ENCODE assay signal across 2 cellular contexts in the genomic region with DNA sequence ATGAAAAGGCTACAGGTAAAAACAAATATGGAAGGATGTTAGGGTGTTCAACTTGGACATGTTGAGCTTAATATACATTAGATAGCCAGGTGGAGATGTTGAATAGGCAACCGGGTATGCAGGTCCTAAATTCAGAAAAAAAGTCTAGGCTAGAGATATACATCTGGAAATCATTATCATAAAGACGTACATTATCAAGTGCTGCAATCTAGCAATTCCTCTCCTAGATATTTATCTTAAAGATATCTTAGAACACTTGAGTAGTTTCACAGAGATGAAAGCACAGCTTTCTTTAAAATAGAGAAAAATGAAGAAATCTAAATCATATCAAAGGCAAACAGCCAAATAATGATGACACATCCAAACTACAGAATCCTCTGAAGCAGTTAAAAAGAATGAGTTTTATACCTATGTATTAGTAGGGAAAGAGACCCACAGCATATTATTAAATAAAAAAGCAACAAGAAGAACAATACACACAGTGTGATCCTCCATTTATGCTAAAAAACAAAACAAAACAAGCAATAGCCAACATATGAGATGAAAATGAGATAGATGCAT.
TF ChIP-seq lines count a peak whose summit lies in the region.

No MANE protein-coding gene starts in this region.

TF ChIP-seq in SK-N-SH, 30 proteins besides CTCF, POLR2A, EP300 and RAD21:
- peak; percentile 39 for TF ChIP-seq JUND (IDR thresholded peaks at IDR 0.05)
- no peak for TF ChIP-seq MEF2A (IDR thresholded peaks at IDR 0.05; ENCODE audit: borderline replicate concordance, low read depth)
- TF ChIP-seq, protein P1, sequence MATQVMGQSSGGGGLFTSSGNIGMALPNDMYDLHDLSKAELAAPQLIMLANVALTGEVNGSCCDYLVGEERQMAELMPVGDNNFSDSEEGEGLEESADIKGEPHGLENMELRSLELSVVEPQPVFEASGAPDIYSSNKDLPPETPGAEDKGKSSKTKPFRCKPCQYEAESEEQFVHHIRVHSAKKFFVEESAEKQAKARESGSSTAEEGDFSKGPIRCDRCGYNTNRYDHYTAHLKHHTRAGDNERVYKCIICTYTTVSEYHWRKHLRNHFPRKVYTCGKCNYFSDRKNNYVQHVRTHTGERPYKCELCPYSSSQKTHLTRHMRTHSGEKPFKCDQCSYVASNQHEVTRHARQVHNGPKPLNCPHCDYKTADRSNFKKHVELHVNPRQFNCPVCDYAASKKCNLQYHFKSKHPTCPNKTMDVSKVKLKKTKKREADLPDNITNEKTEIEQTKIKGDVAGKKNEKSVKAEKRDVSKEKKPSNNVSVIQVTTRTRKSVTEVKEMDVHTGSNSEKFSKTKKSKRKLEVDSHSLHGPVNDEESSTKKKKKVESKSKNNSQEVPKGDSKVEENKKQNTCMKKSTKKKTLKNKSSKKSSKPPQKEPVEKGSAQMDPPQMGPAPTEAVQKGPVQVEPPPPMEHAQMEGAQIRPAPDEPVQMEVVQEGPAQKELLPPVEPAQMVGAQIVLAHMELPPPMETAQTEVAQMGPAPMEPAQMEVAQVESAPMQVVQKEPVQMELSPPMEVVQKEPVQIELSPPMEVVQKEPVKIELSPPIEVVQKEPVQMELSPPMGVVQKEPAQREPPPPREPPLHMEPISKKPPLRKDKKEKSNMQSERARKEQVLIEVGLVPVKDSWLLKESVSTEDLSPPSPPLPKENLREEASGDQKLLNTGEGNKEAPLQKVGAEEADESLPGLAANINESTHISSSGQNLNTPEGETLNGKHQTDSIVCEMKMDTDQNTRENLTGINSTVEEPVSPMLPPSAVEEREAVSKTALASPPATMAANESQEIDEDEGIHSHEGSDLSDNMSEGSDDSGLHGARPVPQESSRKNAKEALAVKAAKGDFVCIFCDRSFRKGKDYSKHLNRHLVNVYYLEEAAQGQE (IDR thresholded peaks at IDR 0.05; ENCODE audit: low read depth, low read length): no peak
- TF ChIP-seq, protein P2, sequence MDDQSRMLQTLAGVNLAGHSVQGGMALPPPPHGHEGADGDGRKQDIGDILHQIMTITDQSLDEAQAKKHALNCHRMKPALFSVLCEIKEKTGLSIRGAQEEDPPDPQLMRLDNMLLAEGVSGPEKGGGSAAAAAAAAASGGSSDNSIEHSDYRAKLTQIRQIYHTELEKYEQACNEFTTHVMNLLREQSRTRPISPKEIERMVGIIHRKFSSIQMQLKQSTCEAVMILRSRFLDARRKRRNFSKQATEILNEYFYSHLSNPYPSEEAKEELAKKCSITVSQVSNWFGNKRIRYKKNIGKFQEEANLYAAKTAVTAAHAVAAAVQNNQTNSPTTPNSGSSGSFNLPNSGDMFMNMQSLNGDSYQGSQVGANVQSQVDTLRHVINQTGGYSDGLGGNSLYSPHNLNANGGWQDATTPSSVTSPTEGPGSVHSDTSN (IDR thresholded peaks at IDR 0.05): peak; percentile 27; the same call in 1 of the 2 replicates
- peak; percentile 47; the same call in 1 of the 2 replicates for TF ChIP-seq NFIC (IDR thresholded peaks at IDR 0.05; ENCODE audit: borderline replicate concordance)
- TF ChIP-seq TCF12 (IDR thresholded peaks at IDR 0.05): peak; percentile 82

TF ChIP-seq in GM12878, 131 proteins besides CTCF, POLR2A, EP300 and RAD21:
- TF ChIP-seq HDGF (IDR thresholded peaks at IDR 0.05) (no peak), LARP7 (IDR thresholded peaks at IDR 0.05) (no peak), FOXK2 (IDR thresholded peaks at IDR 0.05) (no peak), ZNF24 (IDR thresholded peaks at IDR 0.05) (no peak), CHD2 (IDR thresholded peaks at IDR 0.05; ENCODE audit: borderline replicate concordance, low read depth, low read length) (no peak), ZNF384 (IDR thresholded peaks at IDR 0.05; ENCODE audit: borderline replicate concordance, low read depth, low read length) (no peak), MYB (IDR thresholded peaks at IDR 0.05; ENCODE audit: borderline replicate concordance, low read depth, low read length) (no peak), CBX5 (IDR thresholded peaks at IDR 0.05; ENCODE audit: low read depth) (no peak), FOXM1 (IDR thresholded peaks at IDR 0.05; ENCODE audit: low read depth, low read length) (no peak), NR2C2 (IDR thresholded peaks at IDR 0.05; ENCODE audit: borderline replicate concordance, control insufficient read depth, insufficient read length, low read depth) (no peak), RUNX3 (IDR thresholded peaks at IDR 0.05; ENCODE audit: low read length) (no peak), WRNIP1 (IDR thresholded peaks at IDR 0.05; ENCODE audit: borderline replicate concordance, low read depth, low read length) (no peak), HCFC1 (IDR thresholded peaks at IDR 0.05; ENCODE audit: low read length) (no peak)
- TF ChIP-seq, protein P3, sequence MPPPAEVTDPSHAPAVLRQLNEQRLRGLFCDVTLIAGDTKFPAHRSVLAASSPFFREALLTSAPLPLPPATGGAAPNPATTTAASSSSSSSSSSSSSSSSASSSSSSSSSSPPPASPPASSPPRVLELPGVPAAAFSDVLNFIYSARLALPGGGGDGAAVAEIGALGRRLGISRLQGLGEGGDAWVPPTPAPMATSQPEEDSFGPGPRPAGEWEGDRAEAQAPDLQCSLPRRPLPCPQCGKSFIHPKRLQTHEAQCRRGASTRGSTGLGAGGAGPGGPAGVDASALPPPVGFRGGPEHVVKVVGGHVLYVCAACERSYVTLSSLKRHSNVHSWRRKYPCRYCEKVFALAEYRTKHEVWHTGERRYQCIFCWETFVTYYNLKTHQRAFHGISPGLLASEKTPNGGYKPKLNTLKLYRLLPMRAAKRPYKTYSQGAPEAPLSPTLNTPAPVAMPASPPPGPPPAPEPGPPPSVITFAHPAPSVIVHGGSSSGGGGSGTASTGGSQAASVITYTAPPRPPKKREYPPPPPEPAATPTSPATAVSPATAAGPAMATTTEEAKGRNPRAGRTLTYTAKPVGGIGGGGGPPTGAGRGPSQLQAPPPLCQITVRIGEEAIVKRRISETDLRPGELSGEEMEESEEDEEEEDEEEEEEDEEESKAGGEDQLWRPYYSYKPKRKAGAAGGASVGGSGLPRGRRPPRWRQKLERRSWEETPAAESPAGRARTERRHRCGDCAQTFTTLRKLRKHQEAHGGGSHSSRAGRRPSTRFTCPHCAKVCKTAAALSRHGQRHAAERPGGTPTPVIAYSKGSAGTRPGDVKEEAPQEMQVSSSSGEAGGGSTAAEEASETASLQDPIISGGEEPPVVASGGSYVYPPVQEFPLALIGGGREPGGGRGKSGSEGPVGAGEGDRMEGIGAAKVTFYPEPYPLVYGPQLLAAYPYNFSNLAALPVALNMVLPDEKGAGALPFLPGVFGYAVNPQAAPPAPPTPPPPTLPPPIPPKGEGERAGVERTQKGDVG (CRISPR knock-in tag; IDR thresholded peaks at IDR 0.05): no peak
- TF ChIP-seq, protein P4, sequence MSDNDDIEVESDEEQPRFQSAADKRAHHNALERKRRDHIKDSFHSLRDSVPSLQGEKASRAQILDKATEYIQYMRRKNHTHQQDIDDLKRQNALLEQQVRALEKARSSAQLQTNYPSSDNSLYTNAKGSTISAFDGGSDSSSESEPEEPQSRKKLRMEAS (IDR thresholded peaks at IDR 0.05; ENCODE audit: low read depth, low read length): no peak
- TF ChIP-seq, protein P5, sequence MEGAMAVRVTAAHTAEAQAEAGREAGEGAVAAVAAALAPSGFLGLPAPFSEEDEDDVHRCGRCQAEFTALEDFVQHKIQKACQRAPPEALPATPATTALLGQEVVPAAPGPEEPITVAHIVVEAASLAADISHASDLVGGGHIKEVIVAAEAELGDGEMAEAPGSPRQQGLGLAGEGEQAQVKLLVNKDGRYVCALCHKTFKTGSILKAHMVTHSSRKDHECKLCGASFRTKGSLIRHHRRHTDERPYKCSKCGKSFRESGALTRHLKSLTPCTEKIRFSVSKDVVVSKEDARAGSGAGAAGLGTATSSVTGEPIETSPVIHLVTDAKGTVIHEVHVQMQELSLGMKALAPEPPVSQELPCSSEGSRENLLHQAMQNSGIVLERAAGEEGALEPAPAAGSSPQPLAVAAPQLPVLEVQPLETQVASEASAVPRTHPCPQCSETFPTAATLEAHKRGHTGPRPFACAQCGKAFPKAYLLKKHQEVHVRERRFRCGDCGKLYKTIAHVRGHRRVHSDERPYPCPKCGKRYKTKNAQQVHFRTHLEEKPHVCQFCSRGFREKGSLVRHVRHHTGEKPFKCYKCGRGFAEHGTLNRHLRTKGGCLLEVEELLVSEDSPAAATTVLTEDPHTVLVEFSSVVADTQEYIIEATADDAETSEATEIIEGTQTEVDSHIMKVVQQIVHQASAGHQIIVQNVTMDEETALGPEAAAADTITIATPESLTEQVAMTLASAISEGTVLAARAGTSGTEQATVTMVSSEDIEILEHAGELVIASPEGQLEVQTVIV (IDR thresholded peaks at IDR 0.05; ENCODE audit: borderline replicate concordance, partially characterized antibody): no peak
- TF ChIP-seq, protein P6, sequence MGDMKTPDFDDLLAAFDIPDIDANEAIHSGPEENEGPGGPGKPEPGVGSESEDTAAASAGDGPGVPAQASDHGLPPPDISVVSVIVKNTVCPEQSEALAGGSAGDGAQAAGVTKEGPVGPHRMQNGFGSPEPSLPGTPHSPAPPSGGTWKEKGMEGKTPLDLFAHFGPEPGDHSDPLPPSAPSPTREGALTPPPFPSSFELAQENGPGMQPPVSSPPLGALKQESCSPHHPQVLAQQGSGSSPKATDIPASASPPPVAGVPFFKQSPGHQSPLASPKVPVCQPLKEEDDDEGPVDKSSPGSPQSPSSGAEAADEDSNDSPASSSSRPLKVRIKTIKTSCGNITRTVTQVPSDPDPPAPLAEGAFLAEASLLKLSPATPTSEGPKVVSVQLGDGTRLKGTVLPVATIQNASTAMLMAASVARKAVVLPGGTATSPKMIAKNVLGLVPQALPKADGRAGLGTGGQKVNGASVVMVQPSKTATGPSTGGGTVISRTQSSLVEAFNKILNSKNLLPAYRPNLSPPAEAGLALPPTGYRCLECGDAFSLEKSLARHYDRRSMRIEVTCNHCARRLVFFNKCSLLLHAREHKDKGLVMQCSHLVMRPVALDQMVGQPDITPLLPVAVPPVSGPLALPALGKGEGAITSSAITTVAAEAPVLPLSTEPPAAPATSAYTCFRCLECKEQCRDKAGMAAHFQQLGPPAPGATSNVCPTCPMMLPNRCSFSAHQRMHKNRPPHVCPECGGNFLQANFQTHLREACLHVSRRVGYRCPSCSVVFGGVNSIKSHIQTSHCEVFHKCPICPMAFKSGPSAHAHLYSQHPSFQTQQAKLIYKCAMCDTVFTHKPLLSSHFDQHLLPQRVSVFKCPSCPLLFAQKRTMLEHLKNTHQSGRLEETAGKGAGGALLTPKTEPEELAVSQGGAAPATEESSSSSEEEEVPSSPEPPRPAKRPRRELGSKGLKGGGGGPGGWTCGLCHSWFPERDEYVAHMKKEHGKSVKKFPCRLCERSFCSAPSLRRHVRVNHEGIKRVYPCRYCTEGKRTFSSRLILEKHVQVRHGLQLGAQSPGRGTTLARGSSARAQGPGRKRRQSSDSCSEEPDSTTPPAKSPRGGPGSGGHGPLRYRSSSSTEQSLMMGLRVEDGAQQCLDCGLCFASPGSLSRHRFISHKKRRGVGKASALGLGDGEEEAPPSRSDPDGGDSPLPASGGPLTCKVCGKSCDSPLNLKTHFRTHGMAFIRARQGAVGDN (IDR thresholded peaks at IDR 0.05): no peak
- TF ChIP-seq, protein P7, sequence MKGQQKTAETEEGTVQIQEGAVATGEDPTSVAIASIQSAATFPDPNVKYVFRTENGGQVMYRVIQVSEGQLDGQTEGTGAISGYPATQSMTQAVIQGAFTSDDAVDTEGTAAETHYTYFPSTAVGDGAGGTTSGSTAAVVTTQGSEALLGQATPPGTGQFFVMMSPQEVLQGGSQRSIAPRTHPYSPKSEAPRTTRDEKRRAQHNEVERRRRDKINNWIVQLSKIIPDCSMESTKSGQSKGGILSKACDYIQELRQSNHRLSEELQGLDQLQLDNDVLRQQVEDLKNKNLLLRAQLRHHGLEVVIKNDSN (IDR thresholded peaks at IDR 0.05; ENCODE audit: borderline replicate concordance, extremely low read length, insufficient read depth, low read depth, low read length): no peak
